20 cellular contexts compared by ENCODE assay signal in genomic region chr10:92153-92552, GRCh38. TPM values are rescaled to one million over a fixed set of nuclear protein-coding genes. Genes with fewer than 3 reads are reported as not detected.
DNase-seq lines count a peak whose midpoint lies in the region; ATAC-seq, FAIRE-seq and TF ChIP-seq lines count a peak whose summit lies in the region.
"Had no signal": no experiment of that assay in that cellular context is flagged by ENCODE, and none has a peak within 500 bp of the region (broad histone marks: within the 10 kb centered on the region; RNA-seq: fewer than 3 reads in every experiment).

No MANE protein-coding gene starts in this region.

- H3K4me3 ChIP-seq in breast epithelium (no peak overlapping the region), H1 (ENCODE audit: extremely low read depth in 1 of 4, insufficient read depth in 2 of 4, low read depth in 3 of 4, low read length in 4 of 4) (no peak overlapping the region), pancreas (no peak overlapping the region)

- H2BK15ac ChIP-seq in H1 (ENCODE audit: low read length): 0 out of 2 replicates have a peak overlapping the region, but pooled peaks have one; percentile 29

- H3K9ac ChIP-seq in H1 (replicated peaks in 1 of 4; ENCODE audit: extremely low read depth in 1 of 4, low read depth in 3 of 4, low read length in 3 of 4): no peak overlapping the region

- H3K4ac ChIP-seq in H1 (replicated peaks; ENCODE audit: insufficient read length, low read depth, low read length): no peak overlapping the region

- 89% methylated on average over 3 of the region's 4 CpGs; no CpG with 5 or more reads in 1 of the 2 experiments for WGBS in H1 (ENCODE audit: extremely low coverage in 1 of 2, insufficient coverage in 1 of 2, insufficient read length in 1 of 2, insufficient replicate concordance in 2 of 2, low coverage in 1 of 2, low lambda C conversion rate in 2 of 2, missing lambda C conversion rate in 1 of 2), 2 experiments
- 11 to 12% methylated on average over 4 of the region's 4 CpGs for WGBS in pancreas, 2 donors

- ATAC-seq in pancreas (peak; percentile 11 to 72 (median 60)), HG03175 (IDR thresholded peaks at IDR 0.05; ENCODE audit: unreplicated experiment) (no peak), HG02763 (IDR thresholded peaks at IDR 0.05; ENCODE audit: unreplicated experiment) (no peak)
- ATAC-seq: SK-N-SH treated with all-trans-retinoic acid at 6 μM for 48 hours had no signal

- no peak overlapping the region for H3K4me3 Mint-ChIP-seq in MCF 10A (ENCODE audit: unreplicated experiment)
- H3K4me3 Mint-ChIP-seq: CD14-positive monocyte, HFFc6 had no signal

- no peak for TF ChIP-seq RAD21 in H1 (IDR thresholded peaks at IDR 0.05 in 1 of 2, conservative IDR thresholded peaks at IDR 0.05 in 1 of 2; ENCODE audit: low read depth in 2 of 2, low read length in 2 of 2)

- FAIRE-seq in H1 (lab: Jason Lieb, UNC) (no peak), pancreas (lab: Jason Lieb, UNC) (no peak)

- no peak overlapping the region for H2BK5ac ChIP-seq in H1 (ENCODE audit: low read depth, low read length)

- no peak overlapping the region for H2AK5ac ChIP-seq in H1 (ENCODE audit: low read depth, low read length)

- peaks cover 11% of the 10 kb centered on the region for H3K9me3 Mint-ChIP-seq in MCF 10A (ENCODE audit: unreplicated experiment)

- no peaks in the 10 kb centered on the region for H3K36me3 ChIP-seq in breast epithelium
- no peaks in the 10 kb centered on the region for H3K36me3 ChIP-seq in H1 (ENCODE audit: control insufficient read depth in 2 of 4, insufficient read depth in 4 of 4, low read length in 3 of 4)
- no peaks in the 10 kb centered on the region for H3K36me3 ChIP-seq in pancreas

- no peak overlapping the region for H3K27ac Mint-ChIP-seq in MCF 10A (ENCODE audit: low read depth, unreplicated experiment)
- H3K27ac Mint-ChIP-seq: CD14-positive monocyte, HFFc6 had no signal

- CTCF ChIA-PET in MCF 10A (lab: Yijun Ruan, JAX): interaction anchor here (1.0 kb wide), 1 partner anchor 18 kb away, joined by 4 read pairs; no protein-coding TSS in a partner anchor
- CTCF ChIA-PET in H1 (lab: Charles Lee; ENCODE audit: partially characterized antibody): interaction anchor here (0.8 to 1.1 kb wide), 2 partner anchors 11 to 44 kb away, joined by 3 to 4 read pairs; no protein-coding TSS in a partner anchor
- CTCF ChIA-PET in GM10248 (lab: Yijun Ruan, JAX): no interaction called here

- no peak for TF ChIP-seq POLR2A in breast epithelium (IDR thresholded peaks at IDR 0.05)
- TF ChIP-seq POLR2A in H1 (IDR thresholded peaks at IDR 0.05; ENCODE audit: control extremely low read depth in 1 of 2, low read depth in 2 of 2, low read length in 2 of 2): no peak

- H3K36me3 Mint-ChIP-seq in MCF 10A (ENCODE audit: insufficient read depth, unreplicated experiment): no peaks in the 10 kb centered on the region
- H3K36me3 Mint-ChIP-seq: CD14-positive monocyte had no signal

- no peak overlapping the region for H2BK20ac ChIP-seq in H1 (ENCODE audit: low read length)

- no TSS peak for BruUV-seq in MCF 10A (replicated peaks; lab: Mats Ljungman, UMichigan)

- TF ChIP-seq CTCF in breast epithelium (IDR thresholded peaks at IDR 0.05): no peak
- no peak for TF ChIP-seq CTCF in MCF 10A (IDR thresholded peaks at IDR 0.05; ENCODE audit: unreplicated experiment)
- TF ChIP-seq CTCF in H1 (IDR thresholded peaks at IDR 0.05; ENCODE audit: control extremely low read depth in 1 of 3, insufficient read depth in 1 of 3, low read depth in 1 of 3, low read length in 3 of 3): no peak
- TF ChIP-seq CTCF in pancreas (IDR thresholded peaks at IDR 0.05): no peak
- no peak for TF ChIP-seq CTCF in GM10248 (IDR thresholded peaks at IDR 0.05; ENCODE audit: control extremely low read depth, extremely low read depth, low read depth, missing control alignments)

- no peak overlapping the region for H2BK12ac ChIP-seq in H1 (ENCODE audit: low read depth, low read length)

- intact Hi-C loops in breast epithelium (cut with DNase I; ENCODE audit: low total_unique reads) (no loop called here), MCF 10A (cut with micrococcal nuclease) (no loop called here), pancreas (cut with DNase I) (no loop called here)

- H3K4me1 ChIP-seq in breast epithelium (peaks cover 0 to 6% of the 10 kb centered on the region in 2 donors), H1 (replicated peaks in 1 of 4; ENCODE audit: control insufficient read depth in 3 of 4, insufficient read depth in 4 of 4, low read length in 3 of 4) (no peaks in the 10 kb centered on the region; a peak in 1 of 7 replicates), pancreas (peaks cover 11 to 24% (median 17%) of the 10 kb centered on the region in 3 donors)

- H3K27ac ChIP-seq in breast epithelium: peak overlapping the region; percentile 23 to 45
- no peak overlapping the region for H3K27ac ChIP-seq in H1 (ENCODE audit: low read depth, low read length)
- peak overlapping the region; percentile 53 to 75 (median 61) for H3K27ac ChIP-seq in pancreas

- H3K4me2 ChIP-seq in H1 (ENCODE audit: insufficient read depth in 1 of 2, low read depth in 2 of 2, low read length in 2 of 2): no peak overlapping the region

- H2AFZ ChIP-seq in H1 (ENCODE audit: low read length): no peak overlapping the region

- no peak overlapping the region for H4K5ac ChIP-seq in H1 (ENCODE audit: insufficient read length, low read depth, low read length)

- H4K20me1 ChIP-seq in H1 (replicated peaks in 1 of 2; ENCODE audit: control insufficient read depth in 1 of 2, insufficient read depth in 2 of 2, low read length in 2 of 2): no peaks in the 10 kb centered on the region

- no peak overlapping the region for H3K14ac ChIP-seq in H1 (ENCODE audit: insufficient read length)

- no peaks in the 10 kb centered on the region for H3K23me2 ChIP-seq in H1 (ENCODE audit: low read depth, low read length)

- H3K27me3 ChIP-seq in breast epithelium (no peaks in the 10 kb centered on the region), H1 (replicated peaks in 1 of 4; ENCODE audit: control insufficient read depth in 3 of 4, extremely low read depth in 1 of 4, insufficient read depth in 3 of 4, low read length in 3 of 4) (no peaks in the 10 kb centered on the region), pancreas (no peaks in the 10 kb centered on the region)

- no peaks in the 10 kb centered on the region for H3K27me3 Mint-ChIP-seq in MCF 10A (ENCODE audit: insufficient read depth, unreplicated experiment)

- TF ChIP-seq EP300 in H1 (IDR thresholded peaks at IDR 0.05; ENCODE audit: borderline replicate concordance in 1 of 2, low read depth in 2 of 2, low read length in 2 of 2): no peak

- POLR2A ChIA-PET in MCF 10A (lab: Yijun Ruan, JAX) (no interaction called here), H1 (lab: Charles Lee; ENCODE audit: partially characterized antibody) (no interaction called here), GM10248 (lab: Yijun Ruan, JAX) (no interaction called here)

- H3K9me3 ChIP-seq in breast epithelium (peaks cover 13 to 25% of the 10 kb centered on the region in 2 donors), H1 (ENCODE audit: insufficient read depth in 2 of 2, low read depth in 1 of 2, low read length in 1 of 2) (peaks cover 22 to 36% of the 10 kb centered on the region in 2 experiments), pancreas (no peaks in the 10 kb centered on the region)

- no peak overlapping the region for H4K91ac ChIP-seq in H1 (replicated peaks; ENCODE audit: insufficient read length, low read length)

- no peak overlapping the region for H4K8ac ChIP-seq in H1 (ENCODE audit: extremely low read depth, insufficient read depth, low read length)

- no peak overlapping the region for H3K23ac ChIP-seq in H1 (ENCODE audit: insufficient read length)

- H3K79me2 ChIP-seq in H1 (ENCODE audit: control insufficient read depth in 1 of 2, insufficient read depth in 2 of 2, low read length in 2 of 2): no peaks in the 10 kb centered on the region

- H3K18ac ChIP-seq in H1 (ENCODE audit: extremely low read depth, low read length): no peak overlapping the region

- H2BK120ac ChIP-seq in H1 (replicated peaks; ENCODE audit: low read depth, low read length): no peak overlapping the region

- DNase-seq in breast epithelium (ENCODE audit: low spot score in 2 of 2): no peak
- DNase-seq in MCF 10A (ENCODE audit: unreplicated experiment): no peak
- DNase-seq in H1 (ENCODE audit: low read depth in 1 of 2, low spot score in 2 of 2): no peak
- DNase-seq in pancreas: peak in 2 of 6 donors; percentile 52 to 71
- DNase-seq in GM10248 (ENCODE audit: extremely low spot score): no peak
- DNase-seq: HFFc6, IMR-90, NCI-H1417 treated with DMSO at 0.1 percent for 48 hours, NCI-H1930, NCI-H2171, SHP77 treated with DMSO at 0.1 percent for 48 hours had no signal

- no peak overlapping the region for H3K56ac ChIP-seq in H1 (replicated peaks; ENCODE audit: insufficient read length, low read depth, low read length)

- H3K79me1 ChIP-seq in H1 (ENCODE audit: low read depth, low read length): no peaks in the 10 kb centered on the region

- no peaks in the 10 kb centered on the region for H3K4me1 Mint-ChIP-seq in MCF 10A (ENCODE audit: insufficient read depth, unreplicated experiment)
- H3K4me1 Mint-ChIP-seq: CD14-positive monocyte had no signal

RNA-seq across cellular contexts. Expression of gene TUBB8, which starts 43.1 kb away (rescaled TPM):
- total RNA-seq in breast epithelium: under 1 TPM in 1 of 3 donors, not detected in 2; 0.59 TPM
- not detected in 2 replicates for total RNA-seq in MCF 10A (2022)
- total RNA-seq in H1 (2021; fragmentation: NEBNext Ultra II Directional; extraction: Animal tissue kit (Norgen Biotek cat#: 25700)): 1.4 and 1.5 TPM in 2 replicates
- polyA plus RNA-seq in H1 (2011; rRNA removed): 1.4 and 3.0 TPM in 2 replicates
- polyA plus RNA-seq in H1 (2011; cell fraction: cytosol; rRNA removed): 2.0 TPM
- polyA plus RNA-seq in H1 (2011; cell fraction: nucleus; rRNA removed): 4.1 TPM
- 1.0 to 1.9 TPM (median 1.7 TPM) in 4 replicates for polyA plus RNA-seq in H1 (2012, experiment 1 of 2)
- 0.43 TPM for polyA plus RNA-seq in H1 (2012, experiment 2 of 2)
- 0.63 TPM for polyA plus RNA-seq in H1 (2013, experiment 1 of 2)
- polyA plus RNA-seq in H1 (2013, experiment 2 of 2): 0.57 TPM
- 0.61 and 0.79 TPM in 2 replicates for polyA minus RNA-seq in H1 (2011; rRNA and poly(A)+ RNA removed)
- 1.3 TPM for polyA minus RNA-seq in H1 (2011; cell fraction: cytosol; rRNA and poly(A)+ RNA removed)
- not detected for polyA minus RNA-seq in H1 (2011; cell fraction: nucleus; rRNA and poly(A)+ RNA removed)
- under 1 TPM in 1 of 6 donors, not detected in 5; 0.09 TPM for total RNA-seq in pancreas
- polyA plus RNA-seq in pancreas: under 1 TPM; 0.16 to 0.46 TPM
- total RNA-seq: H4, HFFc6, HT1080, IMR-90, LHCN-M2, NCI-H460, RPMI7951 had no signal

RNA-seq across cellular contexts. Expression of gene ZMYND11, which starts 43.1 kb away (rescaled TPM):
- total RNA-seq in breast epithelium (10 to 100 TPM; 73.7 to 96.2 (median 83.7) TPM), MCF 10A (2022) (70.4 and 77.0 TPM in 2 replicates), pancreas (10 to 100 TPM; 31.3 to 51.4 (median 39.9) TPM)
- 24.3 and 26.6 TPM in 2 replicates for total RNA-seq in H1 (2021; fragmentation: NEBNext Ultra II Directional; extraction: Animal tissue kit (Norgen Biotek cat#: 25700))
- polyA plus RNA-seq in H1 (2011; rRNA removed) (4.4 and 7.5 TPM in 2 replicates), pancreas (10 to 100 TPM; 20.5 to 34.1 TPM)
- 9.0 TPM for polyA plus RNA-seq in H1 (2011; cell fraction: cytosol; rRNA removed)
- polyA plus RNA-seq in H1 (2011; cell fraction: nucleus; rRNA removed): 11.6 TPM
- 15.7 to 24.8 TPM (median 18.2 TPM) in 4 replicates for polyA plus RNA-seq in H1 (2012, experiment 1 of 2)
- 1.3 TPM for polyA plus RNA-seq in H1 (2012, experiment 2 of 2)
- 14.6 TPM for polyA plus RNA-seq in H1 (2013, experiment 1 of 2)
- 12.8 TPM for polyA plus RNA-seq in H1 (2013, experiment 2 of 2)
- polyA minus RNA-seq in H1 (2011; rRNA and poly(A)+ RNA removed): 12.1 and 18.5 TPM in 2 replicates
- polyA minus RNA-seq in H1 (2011; cell fraction: cytosol; rRNA and poly(A)+ RNA removed): 8.1 TPM
- 32.0 TPM for polyA minus RNA-seq in H1 (2011; cell fraction: nucleus; rRNA and poly(A)+ RNA removed)

Comparison
In these comparisons a context has a peak if more than half of its experiments do, and no peak if none do; other contexts are left out.
1. ATAC-seq: peak in pancreas (4 of 4); none in HG03175 (single experiment) and HG02763 (single experiment).